5 cellular contexts compared by ENCODE assay signal in the genomic region with DNA sequence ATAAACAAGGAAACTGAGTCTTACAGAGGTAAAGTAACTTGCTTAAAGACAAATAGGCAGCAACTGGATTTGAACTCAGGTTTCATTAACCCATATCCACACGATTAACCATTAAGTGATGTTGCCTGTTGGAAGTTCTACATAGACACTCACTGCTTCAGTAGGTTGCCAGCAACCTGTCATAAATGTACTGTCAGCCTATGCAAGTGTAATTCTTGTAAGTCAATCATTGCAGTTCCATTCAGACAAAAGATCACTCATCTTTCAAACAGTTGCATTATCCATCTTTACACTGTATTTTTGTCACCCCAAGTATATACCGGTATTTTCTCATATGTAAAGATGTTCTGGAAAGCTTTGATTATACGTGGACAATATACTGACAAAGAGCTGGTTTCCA.
"Had no signal": no experiment of that assay in that cellular context is flagged by ENCODE, and none has a peak within 500 bp of the region (broad histone marks: within the 10 kb centered on the region; RNA-seq: fewer than 3 reads in every experiment).

No MANE protein-coding gene starts in this region.

- H3K4me2 ChIP-seq: GM23338 had no signal

- H2AFZ ChIP-seq: GM23338 had no signal

- H3K4me3 ChIP-seq: GM23338 had no signal

- H3K27ac ChIP-seq: HL-60 had no signal

- DNase-seq: H9, HCEC 1CT, HFFc6 had no signal
